Comparison of ENCODE assay signal across 24 cellular contexts in genomic region chr11:70631624-70632047, GRCh38.
"Had no signal": no experiment of that assay in that cellular context is flagged by ENCODE, and none has a peak within 500 bp of the region (broad histone marks: within the 10 kb centered on the region; RNA-seq: fewer than 3 reads in every experiment).

No MANE protein-coding gene starts in this region.

- H3K4me3 ChIP-seq: coronary artery, gastrocnemius medialis, mucosa of descending colon, ovary, right lobe of liver, testis, transverse colon had no signal

- H3K9me3 ChIP-seq: gastrocnemius medialis, mucosa of descending colon, neutrophil, ovary, right lobe of liver, testis, transverse colon had no signal

- H3K36me3 ChIP-seq: gastrocnemius medialis, neutrophil, ovary, right lobe of liver, transverse colon had no signal

- H3K27me3 Mint-ChIP-seq: progenitor cell of endocrine pancreas had no signal

- H3K27ac Mint-ChIP-seq: activated CD8-positive, alpha-beta memory T cell treated with anti-CD3 and anti-CD28 coated beads, Interleukin-2, amount 10 ng/mL, durations not matched to agents 7 days and 5 days; activated CD8-positive, alpha-beta T cell treated with anti-CD3 and anti-CD28 coated beads, Interleukin-2, amount 10 ng/mL, durations not matched to agents 7 days and 5 days; activated naive CD4-positive, alpha-beta T cell treated with anti-CD3 and anti-CD28 coated beads, Interleukin-2, amount 50 U/mL, for 72 hours; activated T-helper 2 cell treated with anti-CD3 and anti-CD28 coated beads, Interferon-gamma antibody, Interleukin-2, Interleukin-4, amounts not matched to agents 10 μg/mL and 5 μg/mL and 100 μg/mL, durations not matched to agents 14 hours and 24 hours and 36 hours; effector memory CD8-positive, alpha-beta T cell; nephron; WTC11 had no signal

- ATAC-seq: activated CD8-positive, alpha-beta memory T cell treated with anti-CD3 and anti-CD28 coated beads, Interleukin-2, amount 10 ng/mL, durations not matched to agents 7 days and 5 days; activated CD8-positive, alpha-beta T cell treated with anti-CD3 and anti-CD28 coated beads, Interleukin-2, amount 10 ng/mL, durations not matched to agents 7 days and 5 days; activated naive CD4-positive, alpha-beta T cell treated with anti-CD3 and anti-CD28 coated beads, Interleukin-2, amount 50 U/mL, for 72 hours; effector memory CD8-positive, alpha-beta T cell; gastrocnemius medialis; left cardiac atrium; left ventricle myocardium superior; mucosa of descending colon; right lobe of liver; stimulated activated naive CD8-positive, alpha-beta T cell treated with anti-CD3 and anti-CD28 coated beads, Interleukin-15, Interleukin-2, amounts not matched to agents 100 U/mL and 50 U/mL, for 24 hours; WTC11 had no signal

- H3K36me3 Mint-ChIP-seq: activated CD8-positive, alpha-beta memory T cell treated with anti-CD3 and anti-CD28 coated beads, Interleukin-2, amount 10 ng/mL, durations not matched to agents 7 days and 5 days; activated naive CD4-positive, alpha-beta T cell treated with anti-CD3 and anti-CD28 coated beads, Interleukin-2, amount 50 U/mL, for 72 hours; WTC11 had no signal

- H3K27me3 ChIP-seq: gastrocnemius medialis, ovary, right lobe of liver, testis, transverse colon had no signal

- H3K9me3 Mint-ChIP-seq: activated naive CD4-positive, alpha-beta T cell treated with anti-CD3 and anti-CD28 coated beads, Interleukin-2, amount 50 U/mL, for 72 hours; activated T-helper 2 cell treated with anti-CD3 and anti-CD28 coated beads, Interferon-gamma antibody, Interleukin-2, Interleukin-4, amounts not matched to agents 10 μg/mL and 5 μg/mL and 100 μg/mL, durations not matched to agents 14 hours and 24 hours and 36 hours; effector memory CD8-positive, alpha-beta T cell; WTC11 had no signal

- DNase-seq: activated CD8-positive, alpha-beta memory T cell treated with anti-CD3 and anti-CD28 coated beads, Interleukin-2, amount 10 ng/mL, durations not matched to agents 7 days and 5 days; activated CD8-positive, alpha-beta T cell treated with anti-CD3 and anti-CD28 coated beads, Interleukin-2, amount 10 ng/mL, durations not matched to agents 7 days and 5 days; activated T-cell treated with anti-CD3 and anti-CD28 coated beads, Interleukin-2, amount 50 U/mL, for 48 hours; cerebellar nuclear complex; effector memory CD8-positive, alpha-beta T cell; erythroblast; gastrocnemius medialis; hippocampal formation; left cardiac atrium; left ventricle myocardium superior; mucosa of descending colon; ovary; right lobe of liver; stimulated activated CD4-positive, alpha-beta T cell treated with anti-CD3 and anti-CD28 coated beads, Interleukin-2, amount 100 ng/mL, for 48 hours; stimulated activated naive CD8-positive, alpha-beta T cell treated with anti-CD3 and anti-CD28 coated beads, Interleukin-15, Interleukin-2, amounts not matched to agents 100 U/mL and 50 U/mL, for 24 hours; transverse colon had no signal

- H3K4me1 Mint-ChIP-seq: activated CD8-positive, alpha-beta memory T cell treated with anti-CD3 and anti-CD28 coated beads, Interleukin-2, amount 10 ng/mL, durations not matched to agents 7 days and 5 days had no signal

- H3K4me3 Mint-ChIP-seq: activated CD8-positive, alpha-beta memory T cell treated with anti-CD3 and anti-CD28 coated beads, Interleukin-2, amount 10 ng/mL, durations not matched to agents 7 days and 5 days; activated CD8-positive, alpha-beta T cell treated with anti-CD3 and anti-CD28 coated beads, Interleukin-2, amount 10 ng/mL, durations not matched to agents 7 days and 5 days; effector memory CD8-positive, alpha-beta T cell; nephron; WTC11 had no signal

- H3K27ac ChIP-seq: coronary artery, gastrocnemius medialis, neutrophil, ovary, right lobe of liver, testis, transverse colon had no signal
